In genomic region chr22:24485608-24486007, GRCh38 we compare ENCODE assay signal across 12 cellular contexts. TPM values are rescaled to one million over a fixed set of nuclear protein-coding genes. Genes with fewer than 3 reads are reported as not detected.
DNase-seq lines count a peak whose midpoint lies in the region; ATAC-seq and TF ChIP-seq lines count a peak whose summit lies in the region.
"Had no signal": no experiment of that assay in that cellular context is flagged by ENCODE, and none has a peak within 500 bp of the region (broad histone marks: within the 10 kb centered on the region; RNA-seq: fewer than 3 reads in every experiment).

No MANE protein-coding gene starts in this region.

- H3K27me3 Mint-ChIP-seq in osteocyte (ENCODE audit: unreplicated experiment) (no peaks in the 10 kb centered on the region), Calu3 (ENCODE audit: unreplicated experiment) (no peaks in the 10 kb centered on the region)

- H3K27ac Mint-ChIP-seq in osteocyte (ENCODE audit: unreplicated experiment) (no peak overlapping the region), Calu3 (ENCODE audit: unreplicated experiment) (no peak overlapping the region)

- no peaks in the 10 kb centered on the region for H3K79me2 ChIP-seq in OCI-LY3 (ENCODE audit: low read length)

- H3K27me3 ChIP-seq in OCI-LY3 (ENCODE audit: low read depth, low read length), result peaks cover 15% of the 10 kb centered on the region
- H3K27me3 ChIP-seq: MG63 had no signal

- no peak overlapping the region for H3K9ac ChIP-seq in OCI-LY3 (ENCODE audit: low read length)

- no peak overlapping the region for H3K27ac ChIP-seq in OCI-LY3 (ENCODE audit: low read length)

- peaks cover 10% of the 10 kb centered on the region for H3K4me1 ChIP-seq in OCI-LY3 (ENCODE audit: low read length)

- no peaks in the 10 kb centered on the region for H4K20me1 ChIP-seq in OCI-LY3 (ENCODE audit: insufficient read depth, low read length)

- H3K9me3 Mint-ChIP-seq in osteocyte (ENCODE audit: unreplicated experiment) (peaks cover 5% of the 10 kb centered on the region), Calu3 (ENCODE audit: low read depth, unreplicated experiment) (no peaks in the 10 kb centered on the region)

- intact Hi-C loops in Calu3 (cut with micrococcal nuclease; ENCODE audit: unreplicated experiment), result no loop called here

- CTCF ChIA-PET in Calu3 (lab: Charles Lee), result interaction anchor here (0.5 to 0.9 kb wide), 3 partner anchors 15 to 63 kb away, joined by 3 read pairs; no protein-coding TSS in a partner anchor

- BruUV-seq in Calu3 (replicated peaks; lab: Mats Ljungman, UMichigan), result no TSS peak

- H3K36me3 ChIP-seq in OCI-LY3 (replicated peaks; ENCODE audit: low read depth, low read length), result no peaks in the 10 kb centered on the region
- H3K36me3 ChIP-seq: MG63 had no signal

- H3K9me3 ChIP-seq in OCI-LY3 (ENCODE audit: insufficient read depth, low read length), result no peaks in the 10 kb centered on the region
- H3K9me3 ChIP-seq: MG63 had no signal

- H3K36me3 Mint-ChIP-seq in osteocyte (ENCODE audit: unreplicated experiment), result no peaks in the 10 kb centered on the region
- no peaks in the 10 kb centered on the region for H3K36me3 Mint-ChIP-seq in Calu3 (ENCODE audit: insufficient read depth, unreplicated experiment)

- H3K4me2 ChIP-seq in OCI-LY3 (ENCODE audit: low read length), result no peak overlapping the region

- H3K4me3 Mint-ChIP-seq in osteocyte (ENCODE audit: unreplicated experiment) (no peak overlapping the region), Calu3 (ENCODE audit: low read depth, unreplicated experiment) (no peak overlapping the region)

- H3K4me3 ChIP-seq in OCI-LY3 (ENCODE audit: low read length), result no peak overlapping the region
- H3K4me3 ChIP-seq in epithelial cell of proximal tubule (ENCODE audit: low read depth, low read length), result no peak overlapping the region
- H3K4me3 ChIP-seq: MG63 had no signal

- ATAC-seq in GM19351 (IDR thresholded peaks at IDR 0.05; ENCODE audit: unreplicated experiment), result no peak

- no peak for DNase-seq in epithelial cell of proximal tubule (ENCODE audit: low read depth)
- no peak for DNase-seq in osteocyte (ENCODE audit: extremely low spot score, unreplicated experiment)
- no peak for DNase-seq in NCI-H82 (lab: John Stamatoyannopoulos, UW)
- DNase-seq in Calu3, result no peak
- DNase-seq: activated CD8-positive, alpha-beta memory T cell treated with anti-CD3 and anti-CD28 coated beads for 24 hours; DMS79; MG63; NCI-H446 treated with DMSO at 0.1 percent for 48 hours; posterior cingulate gyrus had no signal

- no peak overlapping the region for H2AFZ ChIP-seq in OCI-LY3 (ENCODE audit: low read depth, low read length)

- H3K4me1 Mint-ChIP-seq in osteocyte (ENCODE audit: unreplicated experiment) (peaks cover 36% of the 10 kb centered on the region), Calu3 (ENCODE audit: low read depth, unreplicated experiment) (peaks cover 62% of the 10 kb centered on the region)

- peak; percentile 33 for TF ChIP-seq CTCF in GM12873 (IDR thresholded peaks at IDR 0.05; ENCODE audit: insufficient read depth, low read depth, low read length, missing control alignments)
- peak; percentile 49 for TF ChIP-seq CTCF in OCI-LY3 (IDR thresholded peaks at IDR 0.05; ENCODE audit: low read depth, low read length)
- TF ChIP-seq CTCF in epithelial cell of proximal tubule (conservative IDR thresholded peaks at IDR 0.05; ENCODE audit: low read depth, low read length), result peak; percentile 23
- peak; percentile 54 for TF ChIP-seq CTCF in osteocyte (IDR thresholded peaks at IDR 0.05)
- no peak for TF ChIP-seq CTCF in Calu3 (IDR thresholded peaks at IDR 0.05; ENCODE audit: unreplicated experiment)

RNA-seq across cellular contexts. Expression of gene UPB1, which starts 9.5 kb away (rescaled TPM):
- total RNA-seq in epithelial cell of proximal tubule, result not detected in 2 replicates
- total RNA-seq in osteocyte, result not detected in 2 replicates
- 0.22 and 0.50 TPM in 2 replicates for total RNA-seq in Calu3 (2022)

RNA-seq across cellular contexts. Expression of gene ADORA2A, which starts 58.2 kb away (rescaled TPM):
- total RNA-seq in epithelial cell of proximal tubule (0.36 TPM in 1 of 2 replicates, not detected in the other), osteocyte (1.6 and 3.5 TPM in 2 replicates), Calu3 (2022) (2.4 and 2.9 TPM in 2 replicates)
